Comparison of ENCODE assay signal across 1 cellular context in genomic region chr3:99818818-99819217, GRCh38.
TF ChIP-seq lines count a peak whose summit lies in the region.

No MANE protein-coding gene starts in this region.

TF ChIP-seq in IMR-90, 13 proteins besides CTCF, POLR2A, EP300 and RAD21:
- no peak for TF ChIP-seq RCOR1 (IDR thresholded peaks at IDR 0.05; ENCODE audit: insufficient replicate concordance, low read length)
- TF ChIP-seq MAZ (IDR thresholded peaks at IDR 0.05; ENCODE audit: borderline replicate concordance, low read depth, low read length): no peak
- no peak for TF ChIP-seq CHD1 (IDR thresholded peaks at IDR 0.05; ENCODE audit: low read depth, low read length)
- TF ChIP-seq RFX5 (IDR thresholded peaks at IDR 0.05; ENCODE audit: low read depth, low read length): no peak
- TF ChIP-seq ELK1 (IDR thresholded peaks at IDR 0.05; ENCODE audit: borderline replicate concordance, low read depth, low read length): no peak
- no peak for TF ChIP-seq SMC3 (IDR thresholded peaks at IDR 0.05; ENCODE audit: low read depth, low read length)
- TF ChIP-seq NFE2L2 (IDR thresholded peaks at IDR 0.05; ENCODE audit: low read depth, low read length): no peak
- TF ChIP-seq BHLHE40 (IDR thresholded peaks at IDR 0.05; ENCODE audit: low read depth, low read length): no peak
- TF ChIP-seq MXI1 (IDR thresholded peaks at IDR 0.05; ENCODE audit: borderline replicate concordance, low read depth, low read length): no peak
- TF ChIP-seq FOS (IDR thresholded peaks at IDR 0.05; ENCODE audit: low read depth, low read length): no peak
- TF ChIP-seq CEBPB (IDR thresholded peaks at IDR 0.05; ENCODE audit: low read depth, low read length): no peak
- TF ChIP-seq USF2 (IDR thresholded peaks at IDR 0.05; ENCODE audit: low read depth, low read length): no peak
- TF ChIP-seq MAFK (IDR thresholded peaks at IDR 0.05; ENCODE audit: low read depth, low read length): no peak
